In the genomic region with DNA sequence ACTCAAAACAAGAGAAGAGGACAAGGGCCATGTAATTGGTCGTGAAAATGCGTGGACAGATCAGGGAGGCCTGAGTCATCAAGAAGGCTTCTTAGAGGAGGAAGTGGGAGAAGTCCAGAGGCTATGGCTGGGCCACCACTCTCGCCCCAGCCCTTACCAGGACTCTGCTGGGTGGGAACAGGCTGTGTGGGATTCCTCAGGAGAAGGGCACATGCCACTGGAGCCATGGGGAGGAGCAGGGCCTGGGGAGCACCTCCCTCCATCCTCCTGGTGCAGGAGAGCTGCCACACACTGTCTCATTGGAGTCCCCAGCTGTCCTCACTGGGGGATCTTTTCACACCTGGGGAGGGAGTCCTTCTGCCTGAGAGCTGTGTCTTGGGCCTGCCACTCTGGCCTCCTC, we compare ENCODE assay signal across 2 cellular contexts.
A peak's percentile ranks its signal among the peaks of the same experiment; 100 is the strongest.
TF ChIP-seq lines count a peak whose summit lies in the region.

No MANE protein-coding gene starts in this region.

TF ChIP-seq in GM12891, 5 proteins besides CTCF, POLR2A, EP300 and RAD21:
- TF ChIP-seq SPI1 (IDR thresholded peaks at IDR 0.05; ENCODE audit: low read depth, low read length) (peak; percentile 44), PAX5 (IDR thresholded peaks at IDR 0.05; ENCODE audit: insufficient read depth, low read length, severe bottlenecking) (no peak), POLR2AphosphoS5 (IDR thresholded peaks at IDR 0.05; ENCODE audit: low read depth, low read length) (no peak), POU2F2 (IDR thresholded peaks at IDR 0.05; ENCODE audit: low read depth, low read length) (no peak), TAF1 (IDR thresholded peaks at IDR 0.05; ENCODE audit: low read depth, low read length) (no peak)
TF ChIP-seq in GM12891: peak in this region for 1.

TF ChIP-seq in endothelial cell of umbilical vein, 7 proteins besides CTCF, POLR2A, EP300 and RAD21:
- TF ChIP-seq POLR2AphosphoS5 (IDR thresholded peaks at IDR 0.05; ENCODE audit: insufficient read depth, low read depth, low read length) (no peak), JUN (IDR thresholded peaks at IDR 0.05; ENCODE audit: borderline replicate concordance, insufficient read depth, insufficient read length, low read depth) (no peak), MYC (IDR thresholded peaks at IDR 0.05; ENCODE audit: low read depth, low read length) (no peak), GATA2 (IDR thresholded peaks at IDR 0.05; ENCODE audit: insufficient read depth, insufficient read length, low read depth, low read length) (no peak), MAX (IDR thresholded peaks at IDR 0.05; ENCODE audit: insufficient read depth, insufficient read length) (no peak), EZH2 (IDR thresholded peaks at IDR 0.05; ENCODE audit: borderline replicate concordance, low read depth, low read length, severe bottlenecking) (no peak), FOS (IDR thresholded peaks at IDR 0.05; ENCODE audit: borderline replicate concordance, insufficient read depth, low read length) (no peak)
